25 cellular contexts compared by ENCODE assay signal in genomic region chr17:10067446-10068143, GRCh38.
DNase-seq lines count a peak whose midpoint lies in the region; ATAC-seq, FAIRE-seq and TF ChIP-seq lines count a peak whose summit lies in the region.
"Had no signal": no experiment of that assay in that cellular context is flagged by ENCODE, and none has a peak within 500 bp of the region (broad histone marks: within the 10 kb centered on the region; RNA-seq: fewer than 3 reads in every experiment).

No MANE protein-coding gene starts in this region.

- H3K27ac Mint-ChIP-seq in Calu3 (ENCODE audit: unreplicated experiment) (no peak overlapping the region), astrocyte (ENCODE audit: unreplicated experiment) (no peak overlapping the region), chondrocyte (ENCODE audit: unreplicated experiment) (no peak overlapping the region)
- H3K27ac Mint-ChIP-seq in stimulated activated naive B cell treated with anti-CD40 and anti-IgM and Interleukin-4, amounts not matched to agents 10 μg/mL and 1 μg/mL and 100 μg/mL, for 72 hours, result no peak overlapping the region
- H3K27ac Mint-ChIP-seq: CD8-positive, alpha-beta T cell had no signal

- no peak overlapping the region for H2AFZ ChIP-seq in astrocyte (ENCODE audit: low read depth, low read length)

- no peaks in the 10 kb centered on the region for H3K79me2 ChIP-seq in astrocyte (ENCODE audit: insufficient read depth, low read length)

- FAIRE-seq in astrocyte (lab: Jason Lieb, UNC), result peak; percentile 29
- FAIRE-seq: A549, GM12892, GM19239, HepG2 had no signal

- no peak overlapping the region for H3K4me2 ChIP-seq in astrocyte (ENCODE audit: low read length)
- H3K4me2 ChIP-seq: A549 had no signal

- H3K9me3 ChIP-seq in astrocyte (ENCODE audit: insufficient read depth, low read depth, low read length), result no peaks in the 10 kb centered on the region

- H3K36me3 ChIP-seq in astrocyte (ENCODE audit: insufficient read depth, low read length), result no peaks in the 10 kb centered on the region

- BruUV-seq in Calu3 (replicated peaks; lab: Mats Ljungman, UMichigan), result no TSS peak

- CTCF ChIA-PET in Calu3 (lab: Charles Lee), result interaction anchor here (0.6 kb wide), 1 partner anchor 10 kb away, joined by 4 read pairs; no protein-coding TSS in a partner anchor

- H3K4me1 Mint-ChIP-seq in Calu3 (ENCODE audit: low read depth, unreplicated experiment) (no peaks in the 10 kb centered on the region), astrocyte (ENCODE audit: low read depth, unreplicated experiment) (no peaks in the 10 kb centered on the region), chondrocyte (ENCODE audit: low read depth) (peaks cover 16% of the 10 kb centered on the region)
- peaks cover 24 to 42% of the 10 kb centered on the region in 2 donors for H3K4me1 Mint-ChIP-seq in stimulated activated naive B cell treated with anti-CD40 and anti-IgM and Interleukin-4, amounts not matched to agents 10 μg/mL and 1 μg/mL and 100 μg/mL, for 72 hours

- no peaks in the 10 kb centered on the region for H3K27me3 Mint-ChIP-seq in Calu3 (ENCODE audit: unreplicated experiment)
- peaks cover 12% of the 10 kb centered on the region for H3K27me3 Mint-ChIP-seq in astrocyte (ENCODE audit: low read depth, unreplicated experiment)
- H3K27me3 Mint-ChIP-seq in stimulated activated naive B cell treated with anti-CD40 and anti-IgM and Interleukin-4, amounts not matched to agents 10 μg/mL and 1 μg/mL and 100 μg/mL, for 72 hours, result no peaks in the 10 kb centered on the region
- peaks cover 8% of the 10 kb centered on the region for H3K27me3 Mint-ChIP-seq in chondrocyte (ENCODE audit: low read depth)

- no peak overlapping the region for H3K9ac ChIP-seq in astrocyte (ENCODE audit: low read length)

- ATAC-seq in stimulated activated naive B cell treated with anti-CD40 and anti-IgM and Interleukin-4, amounts not matched to agents 10 μg/mL and 1 μg/mL and 100 μg/mL, for 72 hours (replicated peaks), result no peak
- no peak for ATAC-seq in HG02981 (IDR thresholded peaks at IDR 0.05; ENCODE audit: unreplicated experiment)
- ATAC-seq: A549; CD8-positive, alpha-beta T cell; HepG2; Panc1 had no signal

- no peaks in the 10 kb centered on the region for H3K36me3 Mint-ChIP-seq in Calu3 (ENCODE audit: insufficient read depth, unreplicated experiment)
- no peaks in the 10 kb centered on the region for H3K36me3 Mint-ChIP-seq in astrocyte (ENCODE audit: low read depth, unreplicated experiment)
- peaks cover 4 to 12% of the 10 kb centered on the region in 2 donors for H3K36me3 Mint-ChIP-seq in stimulated activated naive B cell treated with anti-CD40 and anti-IgM and Interleukin-4, amounts not matched to agents 10 μg/mL and 1 μg/mL and 100 μg/mL, for 72 hours
- peaks cover 8% of the 10 kb centered on the region for H3K36me3 Mint-ChIP-seq in chondrocyte (ENCODE audit: low read depth)
- H3K36me3 Mint-ChIP-seq: CD8-positive, alpha-beta T cell had no signal

- intact Hi-C loops in Calu3 (cut with micrococcal nuclease; ENCODE audit: unreplicated experiment), result no loop called here

- DNase-seq in Calu3, result peak; percentile 33
- DNase-seq in LoVo (ENCODE audit: low spot score), result peak; percentile 33
- no peak for DNase-seq in astrocyte (ENCODE audit: low read depth)
- peak; percentile 16 for DNase-seq in mesenteric fat pad (ENCODE audit: low spot score)
- no peak for DNase-seq in stimulated activated naive B cell treated with anti-CD40 and anti-IgM and Interleukin-4, amounts not matched to agents 10 μg/mL and 1 μg/mL and 100 μg/mL, for 72 hours
- no peak for DNase-seq in chondrocyte (ENCODE audit: low spot score)
- DNase-seq in NCI-H128 (lab: John Stamatoyannopoulos, UW; ENCODE audit: unreplicated experiment), result no peak
- DNase-seq: AML-193; CD8-positive, alpha-beta T cell; DMS79 treated with DMSO at 0.1 percent for 48 hours; GF-D8; Karpas-422; MV-4-11; NCI-H1105 treated with DMSO at 0.1 percent for 48 hours; NCI-H2029 treated with DMSO at 0.1 percent for 48 hours; NCI-H526 treated with DMSO at 0.1 percent for 48 hours; SIG-M5 had no signal

- H3K9me3 Mint-ChIP-seq in Calu3 (ENCODE audit: low read depth, unreplicated experiment) (no peaks in the 10 kb centered on the region), astrocyte (ENCODE audit: unreplicated experiment) (peaks cover 11% of the 10 kb centered on the region), chondrocyte (ENCODE audit: low read depth) (peaks cover 11% of the 10 kb centered on the region)
- H3K9me3 Mint-ChIP-seq in stimulated activated naive B cell treated with anti-CD40 and anti-IgM and Interleukin-4, amounts not matched to agents 10 μg/mL and 1 μg/mL and 100 μg/mL, for 72 hours, result peaks cover 5 to 9% of the 10 kb centered on the region in 2 donors

- H3K4me3 ChIP-seq in astrocyte (ENCODE audit: insufficient read depth, low read depth, low read length), result no peak overlapping the region
- H3K4me3 ChIP-seq: A549, SK-N-MC had no signal

- TF ChIP-seq CTCF in Calu3 (IDR thresholded peaks at IDR 0.05; ENCODE audit: unreplicated experiment), result no peak
- no peak for TF ChIP-seq CTCF in astrocyte (IDR thresholded peaks at IDR 0.05; ENCODE audit: insufficient read depth, low read depth, low read length)
- TF ChIP-seq CTCF in chondrocyte (IDR thresholded peaks at IDR 0.05), result no peak

- no peaks in the 10 kb centered on the region for H4K20me1 ChIP-seq in astrocyte (ENCODE audit: insufficient read depth, low read length)

- H3K4me3 Mint-ChIP-seq in Calu3 (ENCODE audit: low read depth, unreplicated experiment), result no peak overlapping the region
- no peak overlapping the region for H3K4me3 Mint-ChIP-seq in astrocyte (ENCODE audit: unreplicated experiment)
- H3K4me3 Mint-ChIP-seq in stimulated activated naive B cell treated with anti-CD40 and anti-IgM and Interleukin-4, amounts not matched to agents 10 μg/mL and 1 μg/mL and 100 μg/mL, for 72 hours, result no peak overlapping the region
- no peak overlapping the region for H3K4me3 Mint-ChIP-seq in chondrocyte (ENCODE audit: unreplicated experiment)
- H3K4me3 Mint-ChIP-seq: CD8-positive, alpha-beta T cell had no signal

- no peak overlapping the region for H3K27ac ChIP-seq in astrocyte (ENCODE audit: low read depth, low read length)
- H3K27ac ChIP-seq: A549, C4-2B, SK-N-MC had no signal

- no peaks in the 10 kb centered on the region for H3K4me1 ChIP-seq in astrocyte (ENCODE audit: insufficient read depth, low read length)
- H3K4me1 ChIP-seq: A549 had no signal

- no peaks in the 10 kb centered on the region for H3K27me3 ChIP-seq in astrocyte (ENCODE audit: insufficient read depth, low read length)

Comparison
In these comparisons a context has a peak if more than half of its experiments do, and no peak if none do; other contexts are left out.
1. DNase-seq: peak in Calu3 (single experiment), LoVo (single experiment) and mesenteric fat pad (single experiment); none in astrocyte (single experiment), stimulated activated naive B cell treated with anti-CD40 and anti-IgM and Interleukin-4, amounts not matched to agents 10 μg/mL and 1 μg/mL and 100 μg/mL, for 72 hours (single experiment), chondrocyte (single experiment) and NCI-H128 (single experiment).